8 cellular contexts compared by ENCODE assay signal in the genomic region with DNA sequence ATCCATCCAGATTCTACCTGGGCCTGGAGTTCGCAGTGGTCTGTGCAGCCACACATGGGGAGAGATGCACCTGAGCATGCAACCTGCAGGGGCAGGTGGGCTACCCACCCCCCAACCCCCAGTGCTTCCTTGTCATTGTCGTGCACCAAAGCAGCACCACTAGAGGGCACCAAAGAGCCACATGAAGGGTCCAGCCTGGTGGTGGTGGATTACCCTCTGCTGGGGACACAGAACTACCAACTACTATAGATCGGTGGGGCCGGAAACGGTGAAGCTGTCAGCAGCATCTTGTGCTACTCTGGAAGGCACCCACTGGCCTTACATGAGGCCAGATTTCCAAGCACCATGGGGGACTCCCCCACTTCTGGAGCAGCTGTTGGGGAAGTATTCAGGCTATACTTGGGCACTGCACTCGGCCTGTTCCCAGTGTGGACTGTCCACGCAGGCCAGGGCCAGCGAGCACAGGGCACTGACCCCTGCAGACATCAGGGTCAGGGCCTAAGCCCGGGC.
A peak's percentile ranks its signal among the peaks of the same experiment; 100 is the strongest.
DNase-seq lines count a peak whose midpoint lies in the region; ATAC-seq, FAIRE-seq and TF ChIP-seq lines count a peak whose summit lies in the region.

No MANE protein-coding gene starts in this region.

- H4K20me1 ChIP-seq in GM23338 (replicated peaks; ENCODE audit: insufficient read depth) = no peaks in the 10 kb centered on the region

- ATAC-seq in GM23338 = peak; percentile 99

- DNase-seq in DMS153 (lab: John Stamatoyannopoulos, UW) (peak; percentile 54), GM23338 (ENCODE audit: low spot score) (peak; percentile 98), NAMALWA (ENCODE audit: low spot score) (peak; percentile 93), SIG-M5 treated with dmso at 0.1 percent for 504 hours (lab: John Stamatoyannopoulos, UW; ENCODE audit: unreplicated experiment) (peak; percentile 79), frontal cortex (ENCODE audit: low spot score in 2 of 2) (peak; percentile 47 to 81), osteocyte (ENCODE audit: extremely low spot score, unreplicated experiment) (peak; percentile 91), thyroid gland (peak; percentile 83 to 87)
- DNase-seq in activated T-helper 9 cell treated with anti-CD3 and anti-CD28 coated beads, Interleukin-2, amount 50 U/mL, for 16 hours (ENCODE audit: low read depth) = peak; percentile 41

- H3K4me1 Mint-ChIP-seq in GM23338 (peaks cover 12% of the 10 kb centered on the region; the same call in 2 of the 3 replicates), osteocyte (ENCODE audit: unreplicated experiment) (no peaks in the 10 kb centered on the region)

- H3K9me2 ChIP-seq in GM23338 (ENCODE audit: insufficient read depth) = no peaks in the 10 kb centered on the region

- H3K27me3 Mint-ChIP-seq in GM23338 (ENCODE audit: insufficient read depth, low read depth, poor library complexity) (peaks cover 5% of the 10 kb centered on the region), osteocyte (ENCODE audit: unreplicated experiment) (peaks cover 5% of the 10 kb centered on the region)

- H3K4me1 ChIP-seq in GM23338 (ENCODE audit: insufficient read depth) = peaks cover 11% of the 10 kb centered on the region; the same call in 1 of the 2 replicates
- H3K4me1 ChIP-seq in thyroid gland = no peaks in the 10 kb centered on the region

- H3K27ac Mint-ChIP-seq in GM23338 (no peak overlapping the region), osteocyte (ENCODE audit: unreplicated experiment) (no peak overlapping the region)

- H3K27ac ChIP-seq in GM23338 (ENCODE audit: low read depth) (no peak overlapping the region), thyroid gland (no peak overlapping the region)

- intact Hi-C loops in thyroid gland (cut with DNase I) = loop anchor here (5.0 to 10.0 kb wide), 3 partner anchors 249 to 469 kb away; partner anchors contain the start of gene GABBR2

- H3K79me2 ChIP-seq in GM23338 (replicated peaks; ENCODE audit: insufficient read depth) = no peaks in the 10 kb centered on the region

- 30 to 44% methylated on average over 6 to 9 of the region's 9 CpGs for WGBS in thyroid gland, 2 donors

- no peak overlapping the region for H3K4me2 ChIP-seq in GM23338

- no peak overlapping the region for H2AFZ ChIP-seq in GM23338

- no peaks in the 10 kb centered on the region for H3K36me3 Mint-ChIP-seq in GM23338 (ENCODE audit: low read depth)
- H3K36me3 Mint-ChIP-seq in osteocyte (ENCODE audit: unreplicated experiment) = no peaks in the 10 kb centered on the region

- H3K4me3 Mint-ChIP-seq in GM23338 (no peak overlapping the region), osteocyte (ENCODE audit: unreplicated experiment) (no peak overlapping the region)

- TF ChIP-seq POLR2A in thyroid gland (IDR thresholded peaks at IDR 0.05) = no peak

- H3K27me3 ChIP-seq in GM23338 (ENCODE audit: insufficient read depth) (no peaks in the 10 kb centered on the region), thyroid gland (no peaks in the 10 kb centered on the region)

- no peaks in the 10 kb centered on the region for H3K9me3 Mint-ChIP-seq in GM23338
- H3K9me3 Mint-ChIP-seq in osteocyte (ENCODE audit: unreplicated experiment) = no peaks in the 10 kb centered on the region

- no peaks in the 10 kb centered on the region for H3K9me3 ChIP-seq in thyroid gland

- peak; percentile 96 to 99 for TF ChIP-seq CTCF in GM23338 (conservative IDR thresholded peaks at IDR 0.05; ENCODE audit: low read depth in 2 of 2)
- peak; percentile 90 for TF ChIP-seq CTCF in osteocyte (IDR thresholded peaks at IDR 0.05)
- TF ChIP-seq CTCF in thyroid gland (IDR thresholded peaks at IDR 0.05) = peak; percentile 74 to 95 (median 94)

- H3K4me3 ChIP-seq in GM23338 (no peak overlapping the region), thyroid gland (replicated peaks in 1 of 3) (no peak overlapping the region)

- no peak for FAIRE-seq in frontal cortex (lab: Jason Lieb, UNC)

- no peaks in the 10 kb centered on the region for H3F3A ChIP-seq in GM23338 (replicated peaks; ENCODE audit: low read depth)

- H3K36me3 ChIP-seq in GM23338 (ENCODE audit: insufficient read depth) = no peaks in the 10 kb centered on the region
- H3K36me3 ChIP-seq in thyroid gland = no peaks in the 10 kb centered on the region

TF ChIP-seq in GM23338, 12 proteins besides CTCF, POLR2A, EP300 and RAD21:
- TF ChIP-seq ZNF114 (CRISPR knock-in tag; IDR thresholded peaks at IDR 0.05) = no peak
- peak; percentile 61 for TF ChIP-seq CREB1 (CRISPR knock-in tag; IDR thresholded peaks at IDR 0.05; ENCODE audit: low read depth)
- TF ChIP-seq EZH2 (IDR thresholded peaks at IDR 0.05; ENCODE audit: low read depth, unreplicated experiment) = no peak

Comparison
In these comparisons a context has a peak if more than half of its experiments do, and no peak if none do; other contexts are left out.
1. DNase-seq: peak in every context shown above with its lines; median percentile 98 in GM23338; 93 in NAMALWA; 91 in osteocyte; 85 in thyroid gland; 79 in SIG-M5 treated with dmso at 0.1 percent for 504 hours; 64 in frontal cortex; 54 in DMS153; 41 in activated T-helper 9 cell treated with anti-CD3 and anti-CD28 coated beads, Interleukin-2, amount 50 U/mL, for 16 hours.